Comparison of ENCODE assay signal across 8 cellular contexts in genomic region chr15:48861813-48862431, GRCh38. TPM values are rescaled to one million over a fixed set of nuclear protein-coding genes. Genes with fewer than 3 reads are reported as not detected.
DNase-seq lines count a peak whose midpoint lies in the region; ATAC-seq and FAIRE-seq lines count a peak whose summit lies in the region.

No MANE protein-coding gene starts in this region.

- ATAC-seq in HG03342 (IDR thresholded peaks at IDR 0.05; ENCODE audit: unreplicated experiment) (peak; percentile 50), HG03039 (IDR thresholded peaks at IDR 0.05; ENCODE audit: unreplicated experiment) (no peak)
- peak; percentile 75 for ATAC-seq in activated T-helper 17 cell treated with anti-CD3 and anti-CD28 coated beads, Interleukin-2, amount 50 U/mL, for 72 hours (replicated peaks)

- H3K9me3 Mint-ChIP-seq in activated T-helper 17 cell treated with anti-CD3 and anti-CD28 coated beads, Interleukin-2, amount 50 U/mL, for 72 hours: no peaks in the 10 kb centered on the region

- H3K27me3 Mint-ChIP-seq in activated T-helper 17 cell treated with anti-CD3 and anti-CD28 coated beads, Interleukin-2, amount 50 U/mL, for 72 hours: peaks cover 7% of the 10 kb centered on the region

- DNase-seq in stimulated activated CD8-positive, alpha-beta memory T cell treated with anti-CD3 and anti-CD28 coated beads, Interleukin-12 subunit alpha, Interleukin-12 subunit beta, amount 100 ng/mL, for 1 hour (ENCODE audit: low read depth): peak; percentile 25
- no peak for DNase-seq in stimulated activated CD8-positive, alpha-beta memory T cell treated with anti-CD3 and anti-CD28 coated beads, Interleukin-4, amount 100 ng/mL, for 48 hours
- DNase-seq in NCI-H82 (lab: John Stamatoyannopoulos, UW): peak; percentile 84
- DNase-seq in frontal cortex (ENCODE audit: low spot score in 2 of 2): peak in 1 of 2 donors; percentile 48
- peak; percentile 87 for DNase-seq in pons (ENCODE audit: low spot score)

- no peak overlapping the region for H3K4me3 Mint-ChIP-seq in activated T-helper 17 cell treated with anti-CD3 and anti-CD28 coated beads, Interleukin-2, amount 50 U/mL, for 72 hours

- FAIRE-seq in frontal cortex (lab: Jason Lieb, UNC): peak; percentile 98

- H3K4me1 Mint-ChIP-seq in activated T-helper 17 cell treated with anti-CD3 and anti-CD28 coated beads, Interleukin-2, amount 50 U/mL, for 72 hours: peaks cover 5% of the 10 kb centered on the region

- peak overlapping the region; percentile 0 for H3K27ac Mint-ChIP-seq in activated T-helper 17 cell treated with anti-CD3 and anti-CD28 coated beads, Interleukin-2, amount 50 U/mL, for 72 hours

- H3K36me3 Mint-ChIP-seq in activated T-helper 17 cell treated with anti-CD3 and anti-CD28 coated beads, Interleukin-2, amount 50 U/mL, for 72 hours (ENCODE audit: low read depth): no peaks in the 10 kb centered on the region

RNA-seq across cellular contexts. Expression of gene EID1, which starts 16.0 kb away (rescaled TPM):
- 10 to 100 TPM; 67.5 to 96.9 TPM for total RNA-seq in activated T-helper 17 cell treated with anti-CD3 and anti-CD28 coated beads, Interleukin-2, amount 50 U/mL, for 72 hours
- total RNA-seq in frontal cortex: 278 TPM

RNA-seq across cellular contexts. Expression of gene CEP152, which starts 51.1 kb away (rescaled TPM):
- 10 to 100 TPM; 26.7 to 34.0 TPM for total RNA-seq in activated T-helper 17 cell treated with anti-CD3 and anti-CD28 coated beads, Interleukin-2, amount 50 U/mL, for 72 hours
- 1.6 TPM for total RNA-seq in frontal cortex

Comparison
In these comparisons a context has a peak if more than half of its experiments do, and no peak if none do; other contexts are left out.
1. RNA of gene CEP152, which starts 51.1 kb away (total RNA-seq): 26.7 to 34.0 TPM in activated T-helper 17 cell treated with anti-CD3 and anti-CD28 coated beads, Interleukin-2, amount 50 U/mL, for 72 hours; 1.6 TPM in frontal cortex (single experiment); every median in the first group is over 10 times any median in the second.